In genomic region chr16:65667013-65667578, GRCh38 we compare ENCODE assay signal across 13 cellular contexts.
DNase-seq lines count a peak whose midpoint lies in the region; ATAC-seq, FAIRE-seq and TF ChIP-seq lines count a peak whose summit lies in the region.
"Had no signal": no experiment of that assay in that cellular context is flagged by ENCODE, and none has a peak within 500 bp of the region (broad histone marks: within the 10 kb centered on the region; RNA-seq: fewer than 3 reads in every experiment).

No MANE protein-coding gene starts in this region.

- H2AK5ac ChIP-seq in H1 (ENCODE audit: low read depth, low read length): 0 out of 2 replicates have a peak overlapping the region, but pooled peaks have one; percentile 30

- H3K36me3 ChIP-seq in BLaER1 (no peaks in the 10 kb centered on the region), H1 (ENCODE audit: control insufficient read depth in 2 of 4, insufficient read depth in 4 of 4, low read length in 3 of 4) (no peaks in the 10 kb centered on the region), gastrocnemius medialis (no peaks in the 10 kb centered on the region)
- H3K36me3 ChIP-seq: ascending aorta, lower lobe of right lung had no signal

- CTCF ChIA-PET in H1 (lab: Charles Lee; ENCODE audit: partially characterized antibody): interaction anchor here (0.7 to 2.0 kb wide), 8 partner anchors 8 to 238 kb away, joined by 3 to 14 read pairs (median 5); no protein-coding TSS in a partner anchor

- TF ChIP-seq RAD21 in H1 (IDR thresholded peaks at IDR 0.05 in 1 of 2, conservative IDR thresholded peaks at IDR 0.05 in 1 of 2; ENCODE audit: low read depth in 2 of 2, low read length in 2 of 2): peak; percentile 70 to 80

- TF ChIP-seq CTCF in NB4 (IDR thresholded peaks at IDR 0.05; ENCODE audit: low read depth, low read length) (peak; percentile 7), H1 (IDR thresholded peaks at IDR 0.05; ENCODE audit: control extremely low read depth in 1 of 3, insufficient read depth in 1 of 3, low read depth in 1 of 3, low read length in 3 of 3) (peak; percentile 30 to 55 (median 34)), gastrocnemius medialis (IDR thresholded peaks at IDR 0.05 in 4 of 5, conservative IDR thresholded peaks at IDR 0.05 in 1 of 5) (no peak)

- DNase-seq in NB4 (ENCODE audit: low read depth): peak; percentile 20
- no peak for DNase-seq in H1 (ENCODE audit: low read depth in 1 of 2, low spot score in 2 of 2)
- peak; percentile 2 for DNase-seq in myocyte (ENCODE audit: low read depth)
- no peak for DNase-seq in occipital lobe (lab: John Stamatoyannopoulos, UW)
- DNase-seq in gastrocnemius medialis: no peak
- DNase-seq: DMS 273 treated with DMSO at 0.1 percent for 48 hours, lower lobe of right lung, PC-9 had no signal

- no peak overlapping the region for H2BK15ac ChIP-seq in H1 (ENCODE audit: low read length)

- no peak overlapping the region for H3K4me3 ChIP-seq in BLaER1
- H3K4me3 ChIP-seq in NB4 (ENCODE audit: low read depth, low read length): no peak overlapping the region
- no peak overlapping the region for H3K4me3 ChIP-seq in H1 (ENCODE audit: extremely low read depth in 1 of 4, insufficient read depth in 2 of 4, low read depth in 3 of 4, low read length in 4 of 4)
- H3K4me3 ChIP-seq in gastrocnemius medialis: no peak overlapping the region
- H3K4me3 ChIP-seq: ascending aorta, lower lobe of right lung, PC-9 had no signal

- H4K5ac ChIP-seq in H1 (ENCODE audit: insufficient read length, low read depth, low read length): no peak overlapping the region

- no peak overlapping the region for H3K56ac ChIP-seq in H1 (replicated peaks; ENCODE audit: insufficient read length, low read depth, low read length)

- H2AFZ ChIP-seq in H1 (ENCODE audit: low read length): 0 out of 2 replicates have a peak overlapping the region, but pooled peaks have one; percentile 52
- H2AFZ ChIP-seq: PC-9 had no signal

- TF ChIP-seq POLR2A in NB4 (IDR thresholded peaks at IDR 0.05; ENCODE audit: extremely low read depth, insufficient read length) (no peak), H1 (IDR thresholded peaks at IDR 0.05; ENCODE audit: control extremely low read depth in 1 of 2, low read depth in 2 of 2, low read length in 2 of 2) (no peak), gastrocnemius medialis (IDR thresholded peaks at IDR 0.05) (no peak)

- H3K9me3 ChIP-seq in BLaER1: no peaks in the 10 kb centered on the region
- peaks cover 0 to 3% of the 10 kb centered on the region in 2 experiments; a peak in 1 of 4 replicates for H3K9me3 ChIP-seq in H1 (ENCODE audit: insufficient read depth in 2 of 2, low read depth in 1 of 2, low read length in 1 of 2)
- H3K9me3 ChIP-seq in gastrocnemius medialis: no peaks in the 10 kb centered on the region
- H3K9me3 ChIP-seq: ascending aorta, lower lobe of right lung had no signal

- H3K4me2 ChIP-seq in BLaER1 (peak overlapping the region; percentile 36), H1 (ENCODE audit: insufficient read depth in 1 of 2, low read depth in 2 of 2, low read length in 2 of 2) (no peak overlapping the region)
- H3K4me2 ChIP-seq: PC-9 had no signal

- no peak for FAIRE-seq in H1 (lab: Jason Lieb, UNC)
- FAIRE-seq: frontal cortex had no signal

- WGBS in H1 (ENCODE audit: extremely low coverage in 1 of 2, insufficient coverage in 1 of 2, insufficient read length in 1 of 2, insufficient replicate concordance in 2 of 2, low coverage in 1 of 2, low lambda C conversion rate in 2 of 2, missing lambda C conversion rate in 1 of 2), 2 experiments: 89% methylated on average over 7 of the region's 7 CpGs; no CpG with 5 or more reads in 1 of the 2 experiments

- intact Hi-C loops in gastrocnemius medialis (cut with DNase I; ENCODE audit: low total_unique reads): no loop called here

- no peaks in the 10 kb centered on the region for H3K79me1 ChIP-seq in H1 (ENCODE audit: low read depth, low read length)

- no peak overlapping the region for H4K91ac ChIP-seq in H1 (replicated peaks; ENCODE audit: insufficient read length, low read length)

- no peaks in the 10 kb centered on the region for H3K23me2 ChIP-seq in H1 (ENCODE audit: low read depth, low read length)

- H2BK20ac ChIP-seq in H1 (ENCODE audit: low read length): no peak overlapping the region

- H3K18ac ChIP-seq in H1 (ENCODE audit: extremely low read depth, low read length): no peak overlapping the region; the same call in 1 of the 2 replicates

- H2BK5ac ChIP-seq in H1 (ENCODE audit: low read depth, low read length): 0 out of 2 replicates have a peak overlapping the region, but pooled peaks have one; percentile 7

- H4K20me1 ChIP-seq in BLaER1 (no peaks in the 10 kb centered on the region), H1 (replicated peaks in 1 of 2; ENCODE audit: control insufficient read depth in 1 of 2, insufficient read depth in 2 of 2, low read length in 2 of 2) (no peaks in the 10 kb centered on the region)

- H3K4me1 ChIP-seq in BLaER1 (peaks cover 84% of the 10 kb centered on the region), H1 (replicated peaks in 1 of 4; ENCODE audit: control insufficient read depth in 3 of 4, insufficient read depth in 4 of 4, low read length in 3 of 4) (peaks cover 0 to 5% (median 2%) of the 10 kb centered on the region in 4 experiments; a peak in 3 of 7 replicates), gastrocnemius medialis (no peaks in the 10 kb centered on the region)
- H3K4me1 ChIP-seq: ascending aorta, lower lobe of right lung had no signal

- H3K27me3 ChIP-seq in BLaER1: no peaks in the 10 kb centered on the region
- no peaks in the 10 kb centered on the region for H3K27me3 ChIP-seq in H1 (replicated peaks in 1 of 4; ENCODE audit: control insufficient read depth in 3 of 4, extremely low read depth in 1 of 4, insufficient read depth in 3 of 4, low read length in 3 of 4)
- H3K27me3 ChIP-seq in gastrocnemius medialis: no peaks in the 10 kb centered on the region
- H3K27me3 ChIP-seq: ascending aorta had no signal

- TF ChIP-seq EP300 in H1 (IDR thresholded peaks at IDR 0.05; ENCODE audit: borderline replicate concordance in 1 of 2, low read depth in 2 of 2, low read length in 2 of 2): no peak

- H3K23ac ChIP-seq in H1 (ENCODE audit: insufficient read length): no peak overlapping the region

- POLR2A ChIA-PET in H1 (lab: Charles Lee; ENCODE audit: partially characterized antibody): interaction anchor here (1.2 kb wide), 1 partner anchor 439 kb away, joined by 4 read pairs; no protein-coding TSS in a partner anchor

- H4K8ac ChIP-seq in H1 (ENCODE audit: extremely low read depth, insufficient read depth, low read length): no peak overlapping the region

- no peaks in the 10 kb centered on the region for H3K79me2 ChIP-seq in H1 (ENCODE audit: control insufficient read depth in 1 of 2, insufficient read depth in 2 of 2, low read length in 2 of 2)

- H3K27ac ChIP-seq in BLaER1 (peak overlapping the region; percentile 1; the same call in 1 of the 2 replicates), H1 (ENCODE audit: low read depth, low read length) (no peak overlapping the region), gastrocnemius medialis (no peak overlapping the region)
- H3K27ac ChIP-seq: ascending aorta, lower lobe of right lung, PC-9 had no signal

- peak overlapping the region; percentile 41; the same call in 1 of the 2 replicates for H2BK12ac ChIP-seq in H1 (ENCODE audit: low read depth, low read length)

- H3K14ac ChIP-seq in H1 (ENCODE audit: insufficient read length): no peak overlapping the region

- H3K4ac ChIP-seq in H1 (replicated peaks; ENCODE audit: insufficient read length, low read depth, low read length): no peak overlapping the region

- no peak for ATAC-seq in gastrocnemius medialis
- ATAC-seq in GM19455 (IDR thresholded peaks at IDR 0.05; ENCODE audit: unreplicated experiment): no peak
- no peak for ATAC-seq in HG03342 (IDR thresholded peaks at IDR 0.05; ENCODE audit: unreplicated experiment)
- ATAC-seq: lower lobe of right lung had no signal

- H2BK120ac ChIP-seq in H1 (replicated peaks; ENCODE audit: low read depth, low read length): no peak overlapping the region

- in situ Hi-C loops in gastrocnemius medialis (cut with MboI; ENCODE audit: low sequenced_read_pairs in 4 of 4): no loop called here

- H3K9ac ChIP-seq in BLaER1 (no peak overlapping the region), H1 (replicated peaks in 1 of 4; ENCODE audit: extremely low read depth in 1 of 4, low read depth in 3 of 4, low read length in 3 of 4) (no peak overlapping the region)

TF ChIP-seq in H1, 55 proteins besides CTCF, POLR2A, EP300 and RAD21:
- no peak for TF ChIP-seq YY1 (IDR thresholded peaks at IDR 0.05; ENCODE audit: low read depth, low read length)
- TF ChIP-seq KDM1A (IDR thresholded peaks at IDR 0.05; ENCODE audit: borderline replicate concordance, low read length): peak; percentile 79; the same call in 1 of the 2 replicates

Comparison
In these comparisons a context has a peak if more than half of its experiments do, and no peak if none do; other contexts are left out.
1. DNase-seq: peak in NB4 (single experiment) and myocyte (single experiment); none in H1 (0 of 2), occipital lobe (single experiment) and gastrocnemius medialis (0 of 2).
2. CTCF ChIP-seq: peak in NB4 (single experiment) and H1 (3 of 3); none in gastrocnemius medialis (0 of 5).